ENCODE assay signal across 1 cellular context in genomic region chr1:46342677-46343350, GRCh38.
TF ChIP-seq lines count a peak whose summit lies in the region.

No MANE protein-coding gene starts in this region.

TF ChIP-seq in WTC11, 78 proteins besides CTCF, POLR2A, EP300 and RAD21 (continued from another document):
- TF ChIP-seq AFF4 (CRISPR knock-in tag; IDR thresholded peaks at IDR 0.05; ENCODE audit: borderline replicate concordance): no peak
